Comparison of ENCODE assay signal across 10 cellular contexts in genomic region chr17:78791840-78792709, GRCh38. TPM values are rescaled to one million over a fixed set of nuclear protein-coding genes. Genes with fewer than 3 reads are reported as not detected.
A peak's percentile ranks its signal among the peaks of the same experiment; 100 is the strongest.
DNase-seq lines count a peak whose midpoint lies in the region; ATAC-seq, FAIRE-seq and TF ChIP-seq lines count a peak whose summit lies in the region.
"Had no signal": no experiment of that assay in that cellular context is flagged by ENCODE, and none has a peak within 500 bp of the region (broad histone marks: within the 10 kb centered on the region; RNA-seq: fewer than 3 reads in every experiment).

No MANE protein-coding gene starts in this region.

- H3K27ac ChIP-seq in thoracic aorta (peak overlapping the region; percentile 22 to 49), MM.1S (ENCODE audit: low read length) (no peak overlapping the region)

- no peak overlapping the region for H3K4me3 Mint-ChIP-seq in activated naive CD4-positive, alpha-beta T cell treated with anti-CD3 and anti-CD28 coated beads for 36 hours
- no peak overlapping the region for H3K4me3 Mint-ChIP-seq in activated naive CD8-positive, alpha-beta T cell
- H3K4me3 Mint-ChIP-seq in mesothelial cell of epicardium: no peak overlapping the region

- H3K4me2 ChIP-seq in MM.1S (ENCODE audit: low read depth, low read length): no peak overlapping the region

- H3K9me3 Mint-ChIP-seq in activated naive CD4-positive, alpha-beta T cell treated with anti-CD3 and anti-CD28 coated beads for 36 hours: no peaks in the 10 kb centered on the region
- H3K9me3 Mint-ChIP-seq in activated naive CD8-positive, alpha-beta T cell (ENCODE audit: low read depth): no peaks in the 10 kb centered on the region
- H3K9me3 Mint-ChIP-seq in mesothelial cell of epicardium: no peaks in the 10 kb centered on the region

- no peaks in the 10 kb centered on the region for H3K79me2 ChIP-seq in MM.1S (ENCODE audit: low read length)

- H3K4me3 ChIP-seq in thoracic aorta (no peak overlapping the region), MM.1S (ENCODE audit: low read length) (no peak overlapping the region)

- CTCF ChIA-PET in activated naive CD4-positive, alpha-beta T cell treated with anti-CD3 and anti-CD28 coated beads for 36 hours (lab: Charles Lee): interaction anchor here (1.1 kb wide), 1 partner anchor 36 kb away, joined by 3 read pairs; no protein-coding TSS in a partner anchor

- peaks cover 13 to 28% of the 10 kb centered on the region in 2 donors for H3K4me1 ChIP-seq in thoracic aorta (ENCODE audit: control insufficient read depth in 1 of 2, low read depth in 2 of 2)
- H3K4me1 ChIP-seq in MM.1S (ENCODE audit: low read length): no peaks in the 10 kb centered on the region

- H3K27ac Mint-ChIP-seq in activated naive CD4-positive, alpha-beta T cell treated with anti-CD3 and anti-CD28 coated beads for 36 hours: peak overlapping the region; percentile 83
- H3K27ac Mint-ChIP-seq in activated naive CD8-positive, alpha-beta T cell: peak overlapping the region; percentile 64
- H3K27ac Mint-ChIP-seq in mesothelial cell of epicardium: peak overlapping the region; percentile 80

- H3K36me3 ChIP-seq in thoracic aorta: peaks cover 20% of the 10 kb centered on the region
- H3K36me3 ChIP-seq in MM.1S (replicated peaks; ENCODE audit: insufficient read depth, low read length): no peaks in the 10 kb centered on the region; the same call in 1 of the 2 replicates

- no peaks in the 10 kb centered on the region for H4K20me1 ChIP-seq in MM.1S (ENCODE audit: insufficient read depth, low read length)

- no peak for FAIRE-seq in HTR-8/SVneo (lab: Jason Lieb, UNC)
- FAIRE-seq: keratinocyte had no signal

- no peaks in the 10 kb centered on the region for H3K27me3 ChIP-seq in thoracic aorta (replicated peaks; ENCODE audit: insufficient read depth)
- no peaks in the 10 kb centered on the region for H3K27me3 ChIP-seq in MM.1S (replicated peaks; ENCODE audit: insufficient read depth, low read length)

- H3K9me3 ChIP-seq in thoracic aorta (no peaks in the 10 kb centered on the region), MM.1S (replicated peaks; ENCODE audit: insufficient read depth, low read length) (no peaks in the 10 kb centered on the region)

- H3K27me3 Mint-ChIP-seq in activated naive CD4-positive, alpha-beta T cell treated with anti-CD3 and anti-CD28 coated beads for 36 hours (ENCODE audit: low read depth): no peaks in the 10 kb centered on the region
- no peaks in the 10 kb centered on the region for H3K27me3 Mint-ChIP-seq in activated naive CD8-positive, alpha-beta T cell
- H3K27me3 Mint-ChIP-seq in mesothelial cell of epicardium (ENCODE audit: low read depth): no peaks in the 10 kb centered on the region

- no peak overlapping the region for H3K9ac ChIP-seq in MM.1S (ENCODE audit: low read length)

- TF ChIP-seq CTCF in mesothelial cell of epicardium (IDR thresholded peaks at IDR 0.05; ENCODE audit: unreplicated experiment) (no peak), thoracic aorta (IDR thresholded peaks at IDR 0.05) (no peak), GM20000 (IDR thresholded peaks at IDR 0.05; ENCODE audit: extremely low read depth, missing control alignments) (no peak), MM.1S (IDR thresholded peaks at IDR 0.05; ENCODE audit: low read length) (no peak)

- DNase-seq in activated naive CD4-positive, alpha-beta T cell treated with anti-CD3 and anti-CD28 coated beads for 36 hours: no peak
- no peak for DNase-seq in activated naive CD4-positive, alpha-beta T cell treated with Interleukin-2 at 50 U/mL for 16 hours
- DNase-seq in mesothelial cell of epicardium (ENCODE audit: low spot score in 2 of 2, unreplicated experiment in 2 of 2): no peak
- no peak for DNase-seq in thoracic aorta (ENCODE audit: low spot score)
- DNase-seq in GM20000 (ENCODE audit: low spot score): no peak
- no peak for DNase-seq in HTR-8/SVneo (ENCODE audit: insufficient read length, low spot score)
- no peak for DNase-seq in MM.1S

- intact Hi-C loops in activated naive CD4-positive, alpha-beta T cell treated with anti-CD3 and anti-CD28 coated beads for 36 hours (cut with micrococcal nuclease): no loop called here

- no peaks in the 10 kb centered on the region for H3K9me2 ChIP-seq in MM.1S (replicated peaks; ENCODE audit: insufficient read depth, low read length)

- peaks cover 52% of the 10 kb centered on the region for H3K4me1 Mint-ChIP-seq in activated naive CD4-positive, alpha-beta T cell treated with anti-CD3 and anti-CD28 coated beads for 36 hours (ENCODE audit: low read depth)
- H3K4me1 Mint-ChIP-seq in activated naive CD8-positive, alpha-beta T cell (ENCODE audit: low read depth): peaks cover 58% of the 10 kb centered on the region
- peaks cover 18% of the 10 kb centered on the region for H3K4me1 Mint-ChIP-seq in mesothelial cell of epicardium

- peaks cover 4% of the 10 kb centered on the region; the same call in 1 of the 2 replicates for H3F3A ChIP-seq in MM.1S (ENCODE audit: insufficient read depth, low read length)

- no peak for ATAC-seq in thoracic aorta (ENCODE audit: insufficient number of reproducible peaks, low FRiP score, low read depth)
- ATAC-seq: activated CD4-positive, CD25-positive, alpha-beta regulatory T cell treated with anti-CD3 and anti-CD28 coated beads, Interleukin-2, amount 50 U/mL, for 24 hours had no signal

- peaks cover 46% of the 10 kb centered on the region for H3K36me3 Mint-ChIP-seq in activated naive CD4-positive, alpha-beta T cell treated with anti-CD3 and anti-CD28 coated beads for 36 hours (ENCODE audit: low read depth)
- peaks cover 17% of the 10 kb centered on the region for H3K36me3 Mint-ChIP-seq in activated naive CD8-positive, alpha-beta T cell
- peaks cover 22% of the 10 kb centered on the region for H3K36me3 Mint-ChIP-seq in mesothelial cell of epicardium

- H2AFZ ChIP-seq in MM.1S (ENCODE audit: low read length): no peak overlapping the region

RNA-seq across cellular contexts. Expression of gene CYTH1, which starts 10.0 kb away (rescaled TPM):
- 100 to 1,000 TPM; 145 to 149 TPM for total RNA-seq in activated naive CD4-positive, alpha-beta T cell treated with anti-CD3 and anti-CD28 coated beads for 36 hours
- total RNA-seq in mesothelial cell of epicardium: 40.3 to 44.3 TPM (median 42.8 TPM) in 3 replicates
- total RNA-seq in thoracic aorta: 10 to 100 TPM; 79.2 to 79.4 TPM

RNA-seq across cellular contexts. Expression of gene USP36, which starts 48.5 kb away (rescaled TPM):
- total RNA-seq in activated naive CD4-positive, alpha-beta T cell treated with anti-CD3 and anti-CD28 coated beads for 36 hours: 10 to 100 TPM; 65.3 to 68.7 TPM
- total RNA-seq in mesothelial cell of epicardium (62.0 to 63.0 TPM (median 62.5 TPM) in 3 replicates), thoracic aorta (10 to 100 TPM; 40.3 to 95.9 TPM)
